Comparison of ENCODE assay signal across 9 cellular contexts in the genomic region with DNA sequence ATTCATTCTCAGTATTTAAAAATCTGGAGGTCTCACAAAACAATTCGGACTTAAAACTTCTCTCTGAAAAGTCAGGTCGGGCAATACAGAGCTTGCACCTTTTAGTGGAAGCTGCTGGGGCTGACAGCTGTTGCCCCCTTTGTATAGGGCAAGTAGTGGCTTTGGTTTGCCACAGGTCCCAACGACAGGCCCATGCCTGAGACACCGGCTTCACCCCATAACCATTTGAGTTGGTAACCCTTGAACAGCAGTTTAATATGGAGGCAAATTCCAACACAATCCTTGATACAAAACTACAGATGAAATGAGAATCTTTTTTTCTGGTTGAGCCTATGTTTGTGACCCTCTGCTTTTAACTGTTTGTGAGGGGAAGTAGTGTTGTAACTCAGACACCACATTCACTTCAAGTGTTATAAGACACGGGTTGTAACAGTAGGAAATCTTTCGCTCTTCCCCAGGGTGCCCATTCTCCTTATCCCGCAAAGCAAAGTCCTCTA. TPM values are rescaled to one million over a fixed set of nuclear protein-coding genes. Genes with fewer than 3 reads are reported as not detected.
DNase-seq lines count a peak whose midpoint lies in the region; ATAC-seq, FAIRE-seq and TF ChIP-seq lines count a peak whose summit lies in the region.
"Had no signal": no experiment of that assay in that cellular context is flagged by ENCODE, and none has a peak within 500 bp of the region (broad histone marks: within the 10 kb centered on the region; RNA-seq: fewer than 3 reads in every experiment).

No MANE protein-coding gene starts in this region.

- peaks cover 43% of the 10 kb centered on the region for H3K79me2 ChIP-seq in HepG2 (ENCODE audit: insufficient read depth, low read length)

- POLR2A ChIA-PET in activated CD4-positive, alpha-beta T cell treated with anti-CD3 and anti-CD28 coated beads for 36 hours (lab: Charles Lee): interaction anchor here (0.5 to 0.8 kb wide), 2 partner anchors 47 to 120 kb away, joined by 3 to 5 read pairs; no protein-coding TSS in a partner anchor
- POLR2A ChIA-PET in HepG2 (lab: Yijun Ruan, JAX): interaction anchor here (0.8 to 6.1 kb wide), 25 partner anchors 7 to 423 kb away, joined by 3 to 130 read pairs (median 8); a partner anchor contains a TSS

- no peak for FAIRE-seq in HepG2 (lab: Jason Lieb, UNC)

- H3K9ac ChIP-seq in HepG2 (ENCODE audit: insufficient read depth, low read depth, low read length): peak overlapping the region; percentile 79

- no peak for TF ChIP-seq CTCF in HepG2 (CRISPR knock-in tag; IDR thresholded peaks at IDR 0.05)

- TF ChIP-seq EP300 in HepG2 (IDR thresholded peaks at IDR 0.05; ENCODE audit: low read depth in 2 of 2, low read length in 2 of 2): no peak
- TF ChIP-seq EP300 in HepG2 (CRISPR knock-in tag; IDR thresholded peaks at IDR 0.05; ENCODE audit: borderline replicate concordance): no peak

- H3K27me3 ChIP-seq in HepG2 (ENCODE audit: control insufficient read depth in 1 of 2, insufficient read depth in 2 of 2, low read length in 2 of 2) (no peaks in the 10 kb centered on the region; a peak in 1 of 5 replicates), thymus (ENCODE audit: control insufficient read depth, insufficient read depth) (no peaks in the 10 kb centered on the region)
- H3K27me3 ChIP-seq: BE2C had no signal

- TF ChIP-seq POLR2A in HepG2 (IDR thresholded peaks at IDR 0.05; ENCODE audit: insufficient read depth in 1 of 2, low read depth in 2 of 2, low read length in 2 of 2): no peak; a peak in 1 of 4 replicates
- TF ChIP-seq POLR2A in erythroblast (IDR thresholded peaks at IDR 0.05; ENCODE audit: low read length): no peak

- CTCF ChIA-PET in activated CD4-positive, alpha-beta T cell treated with anti-CD3 and anti-CD28 coated beads for 36 hours (lab: Charles Lee): interaction anchor here (0.7 to 11.1 kb wide), 13 partner anchors 8 to 191 kb away, joined by 3 to 89 read pairs (median 8); a partner anchor contains a TSS
- CTCF ChIA-PET in HepG2 (lab: Yijun Ruan, JAX; ENCODE audit: low intra/inter-chr PET ratio, low total read pairs): no interaction called here

- no peaks in the 10 kb centered on the region for H3K27me3 Mint-ChIP-seq in activated CD4-positive, alpha-beta T cell treated with anti-CD3 and anti-CD28 coated beads for 36 hours
- H3K27me3 Mint-ChIP-seq in activated T-helper 17 cell treated with anti-CD3 and anti-CD28 coated beads, Interleukin-2, amount 50 U/mL, for 72 hours: no peaks in the 10 kb centered on the region

- H3K9me3 Mint-ChIP-seq in activated CD4-positive, alpha-beta T cell treated with anti-CD3 and anti-CD28 coated beads for 36 hours (ENCODE audit: low read depth): no peaks in the 10 kb centered on the region
- H3K9me3 Mint-ChIP-seq in activated T-helper 17 cell treated with anti-CD3 and anti-CD28 coated beads, Interleukin-2, amount 50 U/mL, for 72 hours: no peaks in the 10 kb centered on the region

- no TSS peak for BruUV-seq in HepG2 (replicated peaks; lab: Mats Ljungman, UMichigan)

- H2AFZ ChIP-seq in HepG2 (ENCODE audit: low read length): peak overlapping the region; percentile 49

- peak overlapping the region; percentile 92 for H3K4me3 Mint-ChIP-seq in activated CD4-positive, alpha-beta T cell treated with anti-CD3 and anti-CD28 coated beads for 36 hours
- H3K4me3 Mint-ChIP-seq in activated T-helper 17 cell treated with anti-CD3 and anti-CD28 coated beads, Interleukin-2, amount 50 U/mL, for 72 hours: peak overlapping the region; percentile 97

- H3K36me3 Mint-ChIP-seq in activated CD4-positive, alpha-beta T cell treated with anti-CD3 and anti-CD28 coated beads for 36 hours (ENCODE audit: low read depth): no peaks in the 10 kb centered on the region
- H3K36me3 Mint-ChIP-seq in activated T-helper 17 cell treated with anti-CD3 and anti-CD28 coated beads, Interleukin-2, amount 50 U/mL, for 72 hours (ENCODE audit: low read depth): peaks cover 15% of the 10 kb centered on the region

- H3K4me1 ChIP-seq in HepG2 (ENCODE audit: insufficient read depth, low read length): peaks cover 87% of the 10 kb centered on the region
- peaks cover 29% of the 10 kb centered on the region for H3K4me1 ChIP-seq in thymus (ENCODE audit: control insufficient read depth, insufficient read depth, low read length)

- H3K9me3 ChIP-seq in HepG2 (ENCODE audit: low read length): no peaks in the 10 kb centered on the region
- no peaks in the 10 kb centered on the region for H3K9me3 ChIP-seq in thymus (ENCODE audit: control insufficient read depth)
- H3K9me3 ChIP-seq: BE2C had no signal

- in situ Hi-C loops in HepG2 (cut with HindIII; ENCODE audit: extremely low pct_ligation_motif_present, low pct_unique_long_range_greater_than_20kb): no loop called here

- intact Hi-C loops in activated CD4-positive, alpha-beta T cell treated with anti-CD3 and anti-CD28 coated beads for 36 hours (cut with DNase I, micrococcal nuclease): loop anchor here (1.0 to 5.0 kb wide), 7 partner anchors 11 to 1064 kb away; a partner anchor contains a TSS
- intact Hi-C loops in HepG2 (cut with micrococcal nuclease; ENCODE audit: unreplicated experiment): loop anchor here (2.0 kb wide), 1 partner anchor 20 kb away; no protein-coding TSS in a partner anchor

- WGBS in HepG2 (ENCODE audit: low lambda C conversion rate): 2% methylated on average over 6 of the region's 7 CpGs
- WGBS in thymus: 27% methylated on average over 7 of the region's 7 CpGs

- H3K27ac ChIP-seq in HepG2 (ENCODE audit: extremely low read length, insufficient read depth, low read length): peak overlapping the region; percentile 89
- H3K27ac ChIP-seq in thymus (ENCODE audit: low read depth): peak overlapping the region; percentile 95

- peak overlapping the region; percentile 94 for H3K4me2 ChIP-seq in HepG2 (ENCODE audit: low read depth, low read length)

- peaks cover 18% of the 10 kb centered on the region for H4K20me1 ChIP-seq in HepG2 (ENCODE audit: insufficient read depth, low read length)

- no peak for DNase-seq in activated CD4-positive, alpha-beta T cell treated with anti-CD3 and anti-CD28 coated beads for 36 hours
- DNase-seq in activated CD4-positive, alpha-beta T cell treated with anti-CD3 and anti-CD28 coated beads for 4 hours: no peak
- no peak for DNase-seq in HepG2 (ENCODE audit: low spot score)
- no peak for DNase-seq in activated effector memory CD4-positive, alpha-beta T cell treated with anti-CD3 and anti-CD28 coated beads, Interleukin-2, amount 50 U/mL, for 16 hours
- no peak for DNase-seq in erythroblast (lab: John Stamatoyannopoulos, UW)
- DNase-seq in SW 1271 (lab: John Stamatoyannopoulos, UW): no peak

- H3K36me3 ChIP-seq in HepG2 (replicated peaks in 1 of 2; ENCODE audit: control insufficient read depth in 1 of 2, insufficient read depth in 2 of 2, low read length in 2 of 2) (peaks cover 0 to 1% of the 10 kb centered on the region in 2 experiments; a peak in 1 of 5 replicates), thymus (ENCODE audit: control insufficient read depth, insufficient read depth) (no peaks in the 10 kb centered on the region)
- H3K36me3 ChIP-seq: BE2C had no signal

- H3K27ac Mint-ChIP-seq in activated CD4-positive, alpha-beta T cell treated with anti-CD3 and anti-CD28 coated beads for 36 hours: peak overlapping the region; percentile 92
- H3K27ac Mint-ChIP-seq in activated T-helper 17 cell treated with anti-CD3 and anti-CD28 coated beads, Interleukin-2, amount 50 U/mL, for 72 hours: peak overlapping the region; percentile 86

- peaks cover 60% of the 10 kb centered on the region for H3K4me1 Mint-ChIP-seq in activated CD4-positive, alpha-beta T cell treated with anti-CD3 and anti-CD28 coated beads for 36 hours
- H3K4me1 Mint-ChIP-seq in activated T-helper 17 cell treated with anti-CD3 and anti-CD28 coated beads, Interleukin-2, amount 50 U/mL, for 72 hours: peaks cover 44% of the 10 kb centered on the region

- ATAC-seq in activated CD4-positive, alpha-beta T cell treated with anti-CD3 and anti-CD28 coated beads for 36 hours: no peak
- no peak for ATAC-seq in activated T-helper 17 cell treated with anti-CD3 and anti-CD28 coated beads, Interleukin-2, amount 50 U/mL, for 72 hours (replicated peaks)
- peak; percentile 51 for ATAC-seq in HepG2

- 0 out of 2 replicates have a peak, but pooled peaks have one; percentile 20 for TF ChIP-seq RAD21 in HepG2 (CRISPR knock-in tag; IDR thresholded peaks at IDR 0.05)

- H3K4me3 ChIP-seq in HepG2 (replicated peaks in 1 of 3; ENCODE audit: insufficient read depth in 1 of 3, low read depth in 2 of 3, low read length in 3 of 3): peak overlapping the region; percentile 66 to 86 (median 81)
- H3K4me3 ChIP-seq in thymus (ENCODE audit: low read length): peak overlapping the region; percentile 86

TF ChIP-seq in HepG2, 621 proteins besides CTCF, POLR2A, EP300 and RAD21 (continues in another document):
- peak; percentile 87 for TF ChIP-seq ZNF629 (CRISPR knock-in tag; conservative IDR thresholded peaks at IDR 0.05)

RNA-seq across cellular contexts. Expression of a gene that starts 0.8 kb away (rescaled TPM):
- total RNA-seq in activated CD4-positive, alpha-beta T cell treated with anti-CD3 and anti-CD28 coated beads for 36 hours: 10 to 100 TPM; 21.0 to 31.5 TPM
- 10 to 100 TPM; 45.1 to 62.3 TPM for total RNA-seq in activated T-helper 17 cell treated with anti-CD3 and anti-CD28 coated beads, Interleukin-2, amount 50 U/mL, for 72 hours
- total RNA-seq in HepG2 (2016; rRNA removed; fragmentation: Illumina TruSeq; extraction: Trizol): 63.8 and 71.9 TPM in 2 replicates
- 27.6 and 30.6 TPM in 2 replicates for total RNA-seq in HepG2 (2016; cell fraction: cytosol; rRNA removed; fragmentation: Illumina TruSeq; extraction: Trizol; ENCODE audit: low read depth)
- 64.8 and 79.1 TPM in 2 replicates for total RNA-seq in HepG2 (2016; cell fraction: insoluble cytoplasmic fraction; rRNA removed; fragmentation: Illumina TruSeq; extraction: Trizol)
- total RNA-seq in HepG2 (2016; cell fraction: membrane; rRNA removed; fragmentation: Illumina TruSeq; extraction: Trizol): 27.3 and 28.0 TPM in 2 replicates
- total RNA-seq in HepG2 (2016; cell fraction: nucleus; rRNA removed; fragmentation: Illumina TruSeq; extraction: Trizol): 27.2 and 28.1 TPM in 2 replicates
- polyA plus RNA-seq in HepG2 (2011; rRNA removed): 499 and 615 TPM in 2 replicates
- polyA plus RNA-seq in HepG2 (2011; cell fraction: cytosol; rRNA removed): 393 and 503 TPM in 2 replicates
- 87.8 and 90.3 TPM in 2 replicates for polyA plus RNA-seq in HepG2 (2011; cell fraction: nucleus; rRNA removed)
- polyA plus RNA-seq in HepG2 (2012): 244 and 269 TPM in 2 replicates
- 25.5 and 30.2 TPM in 2 replicates for polyA plus RNA-seq in HepG2 (2016; cell fraction: cytosol; fragmentation: Illumina TruSeq; extraction: Trizol; ENCODE audit: low read depth)
- polyA plus RNA-seq in HepG2 (2016; cell fraction: insoluble cytoplasmic fraction; fragmentation: Illumina TruSeq; extraction: Trizol; ENCODE audit: low read depth): 107 and 117 TPM in 2 replicates
- 23.9 and 28.1 TPM in 2 replicates for polyA plus RNA-seq in HepG2 (2016; cell fraction: membrane; fragmentation: Illumina TruSeq; extraction: Trizol; ENCODE audit: low read depth)
- 59.6 and 62.5 TPM in 2 replicates for polyA plus RNA-seq in HepG2 (2016; cell fraction: nucleus; fragmentation: Illumina TruSeq; extraction: Trizol; ENCODE audit: insufficient read depth, low read depth)
- 44.3 and 186 TPM in 2 replicates for polyA minus RNA-seq in HepG2 (2011; rRNA and poly(A)+ RNA removed; ENCODE audit: low replicate concordance)
- 49.7 and 65.5 TPM in 2 replicates for polyA minus RNA-seq in HepG2 (2011; cell fraction: cytosol; rRNA and poly(A)+ RNA removed)
- polyA minus RNA-seq in HepG2 (2011; cell fraction: nucleus; rRNA and poly(A)+ RNA removed): 62.3 and 93.9 TPM in 2 replicates
- polyA plus RNA-seq in thymus: 119 TPM
